9 cellular contexts compared by ENCODE assay signal in the genomic region with DNA sequence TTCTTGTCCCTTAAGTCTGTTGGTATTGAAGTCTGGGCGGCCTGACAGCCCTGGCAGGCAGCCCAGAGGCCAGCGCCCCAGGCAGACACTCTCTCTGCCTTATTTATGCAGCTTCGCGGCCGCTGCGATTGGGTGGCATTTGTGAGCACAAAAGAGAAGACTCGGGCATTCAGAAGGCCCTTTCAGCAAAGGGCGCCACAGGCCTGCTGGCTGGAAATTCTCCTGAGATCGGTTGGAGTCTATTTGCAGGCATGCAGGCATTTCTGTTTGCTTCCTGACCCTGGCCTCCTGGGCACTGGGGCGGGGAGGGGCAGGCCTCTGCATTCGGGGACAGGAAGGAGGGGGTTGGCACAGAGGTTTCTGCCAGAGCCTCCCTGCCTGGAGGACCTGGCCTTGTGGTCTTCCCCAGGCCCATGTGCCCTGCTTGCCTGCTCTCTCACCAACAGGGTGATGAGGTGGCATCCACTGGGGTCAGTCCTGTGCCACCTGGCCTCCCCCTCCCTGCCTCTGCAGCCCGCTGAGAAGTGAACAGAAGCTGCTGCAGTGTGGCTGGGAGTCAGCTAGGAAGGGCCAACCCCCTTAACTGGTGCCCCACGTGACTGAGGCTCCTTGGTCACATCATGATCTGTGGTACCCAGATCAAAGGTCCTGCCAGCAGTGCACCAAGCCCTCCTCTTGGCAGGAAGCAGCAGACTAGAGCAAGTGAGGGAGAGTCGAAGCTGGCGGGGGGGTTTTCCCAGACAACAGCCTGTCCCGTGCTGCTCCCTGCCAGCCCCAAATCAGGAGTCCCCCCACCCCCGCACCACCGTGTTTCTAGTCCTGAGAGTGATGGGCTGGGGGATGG. TPM values are rescaled to one million over a fixed set of nuclear protein-coding genes. Genes with fewer than 3 reads are reported as not detected.
DNase-seq lines count a peak whose midpoint lies in the region; ATAC-seq and TF ChIP-seq lines count a peak whose summit lies in the region.
"Had no signal": no experiment of that assay in that cellular context is flagged by ENCODE, and none has a peak within 500 bp of the region (broad histone marks: within the 10 kb centered on the region; RNA-seq: fewer than 3 reads in every experiment).

No MANE protein-coding gene starts in this region.

- CTCF ChIA-PET in activated CD8-positive, alpha-beta memory T cell treated with anti-CD3 and anti-CD28 coated beads, Interleukin-2, amount 10 ng/mL, durations not matched to agents 7 days and 5 days (lab: Charles Lee) = interaction anchor here (0.6 to 7.8 kb wide), 9 partner anchors 13 to 49 kb away, joined by 3 to 79 read pairs (median 3); a partner anchor contains a TSS

- H3K27ac Mint-ChIP-seq in activated CD8-positive, alpha-beta memory T cell treated with anti-CD3 and anti-CD28 coated beads, Interleukin-2, amount 10 ng/mL, durations not matched to agents 7 days and 5 days = peak overlapping the region; percentile 90

- H3K36me3 Mint-ChIP-seq in activated CD8-positive, alpha-beta memory T cell treated with anti-CD3 and anti-CD28 coated beads, Interleukin-2, amount 10 ng/mL, durations not matched to agents 7 days and 5 days = no peaks in the 10 kb centered on the region

- intact Hi-C loops in esophagus muscularis mucosa (cut with DNase I) (no loop called here), lower leg skin (cut with DNase I; ENCODE audit: low total_unique reads) (no loop called here)

- peak; percentile 67 for ATAC-seq in HG02981 (IDR thresholded peaks at IDR 0.05; ENCODE audit: unreplicated experiment)
- peak; percentile 80 for ATAC-seq in activated CD8-positive, alpha-beta memory T cell treated with anti-CD3 and anti-CD28 coated beads, Interleukin-2, amount 10 ng/mL, durations not matched to agents 7 days and 5 days
- no peak for ATAC-seq in GM18858 (IDR thresholded peaks at IDR 0.05; ENCODE audit: unreplicated experiment)

- H3K27me3 ChIP-seq in esophagus muscularis mucosa = peaks cover 0 to 33% (median 0%) of the 10 kb centered on the region in 4 donors

- TF ChIP-seq CTCF in GM13976 (IDR thresholded peaks at IDR 0.05; ENCODE audit: borderline replicate concordance, control extremely low read depth, extremely low read depth, insufficient read depth, missing control alignments) (no peak), esophagus muscularis mucosa (IDR thresholded peaks at IDR 0.05) (no peak), lower leg skin (IDR thresholded peaks at IDR 0.05) (no peak)

- no peaks in the 10 kb centered on the region for H3K9me3 ChIP-seq in esophagus muscularis mucosa

- peaks cover 6 to 15% (median 11%) of the 10 kb centered on the region in 4 donors for H3K4me1 ChIP-seq in esophagus muscularis mucosa

- no peaks in the 10 kb centered on the region for H3K36me3 ChIP-seq in esophagus muscularis mucosa

- 31% methylated on average over 12 of the region's 18 CpGs for WGBS in esophagus muscularis mucosa
- 20 to 26% methylated on average over 14 to 18 of the region's 18 CpGs for WGBS in lower leg skin, 2 donors

- in situ Hi-C loops in GM13976 (cut with MboI; ENCODE audit: low sequenced_read_pairs, unreplicated experiment) = no loop called here

- peak; percentile 86 for DNase-seq in GM13976 (ENCODE audit: low spot score)
- DNase-seq in NCI-H526 treated with DMSO at 0.1 percent for 48 hours (lab: John Stamatoyannopoulos, UW) = peak; percentile 72
- peak; percentile 93 for DNase-seq in activated CD8-positive, alpha-beta memory T cell treated with anti-CD3 and anti-CD28 coated beads, Interleukin-2, amount 10 ng/mL, durations not matched to agents 7 days and 5 days
- DNase-seq in esophagus muscularis mucosa (ENCODE audit: extremely low spot score) = no peak
- peak; percentile 76 to 82 for DNase-seq in stimulated activated CD4-positive, alpha-beta T cell treated with anti-CD3 and anti-CD28 coated beads, Interleukin-12 subunit alpha, Interleukin-12 subunit beta, amount 100 ng/mL, for 24 hours (ENCODE audit: low read depth in 2 of 2)
- DNase-seq in lower leg skin (ENCODE audit: low spot score in 2 of 2) = no peak

- no peaks in the 10 kb centered on the region for H3K27me3 Mint-ChIP-seq in activated CD8-positive, alpha-beta memory T cell treated with anti-CD3 and anti-CD28 coated beads, Interleukin-2, amount 10 ng/mL, durations not matched to agents 7 days and 5 days

- peaks cover 60% of the 10 kb centered on the region for H3K4me1 Mint-ChIP-seq in activated CD8-positive, alpha-beta memory T cell treated with anti-CD3 and anti-CD28 coated beads, Interleukin-2, amount 10 ng/mL, durations not matched to agents 7 days and 5 days

- H3K27ac ChIP-seq in esophagus muscularis mucosa (replicated peaks in 1 of 4) = peak overlapping the region in 3 of 4 donors; percentile 23 to 48 (median 27)
- H3K27ac ChIP-seq: SK-N-MC had no signal

- TF ChIP-seq EP300 in esophagus muscularis mucosa (IDR thresholded peaks at IDR 0.05) = no peak

- no peaks in the 10 kb centered on the region for H3K9me3 Mint-ChIP-seq in activated CD8-positive, alpha-beta memory T cell treated with anti-CD3 and anti-CD28 coated beads, Interleukin-2, amount 10 ng/mL, durations not matched to agents 7 days and 5 days (ENCODE audit: low read depth)

- TF ChIP-seq POLR2A in esophagus muscularis mucosa (IDR thresholded peaks at IDR 0.05; ENCODE audit: low read depth) (no peak), lower leg skin (IDR thresholded peaks at IDR 0.05) (no peak)

- H3K4me3 ChIP-seq in esophagus muscularis mucosa (peak overlapping the region in 1 of 4 donors; percentile 1), lower leg skin (ENCODE audit: low read depth, poor library complexity, severe bottlenecking) (no peak overlapping the region)
- H3K4me3 ChIP-seq: SK-N-MC had no signal

- peak overlapping the region; percentile 66 for H3K4me3 Mint-ChIP-seq in activated CD8-positive, alpha-beta memory T cell treated with anti-CD3 and anti-CD28 coated beads, Interleukin-2, amount 10 ng/mL, durations not matched to agents 7 days and 5 days

RNA-seq across cellular contexts. Expression of a gene that starts 16.6 kb away (rescaled TPM):
- 10 to 100 TPM; 73.8 to 83.4 TPM for total RNA-seq in activated CD8-positive, alpha-beta memory T cell treated with anti-CD3 and anti-CD28 coated beads, Interleukin-2, amount 10 ng/mL, durations not matched to agents 7 days and 5 days
- 10 to 100 TPM; 11.1 to 19.1 (median 16.3) TPM for total RNA-seq in esophagus muscularis mucosa
- 10 to 100 TPM; 11.8 to 21.8 (median 14.5) TPM for total RNA-seq in lower leg skin

Comparison
In these comparisons a context has a peak if more than half of its experiments do, and no peak if none do; other contexts are left out.
1. DNase-seq: peak in GM13976 (single experiment), NCI-H526 treated with DMSO at 0.1 percent for 48 hours (single experiment), activated CD8-positive, alpha-beta memory T cell treated with anti-CD3 and anti-CD28 coated beads, Interleukin-2, amount 10 ng/mL, durations not matched to agents 7 days and 5 days (single experiment) and stimulated activated CD4-positive, alpha-beta T cell treated with anti-CD3 and anti-CD28 coated beads, Interleukin-12 subunit alpha, Interleukin-12 subunit beta, amount 100 ng/mL, for 24 hours (2 of 2); none in esophagus muscularis mucosa (single experiment) and lower leg skin (0 of 2).